ENCODE assay signal across 36 cellular contexts in genomic region chr7:147990837-147991236, GRCh38.
"Had no signal": no experiment of that assay in that cellular context is flagged by ENCODE, and none has a peak within 500 bp of the region (broad histone marks: within the 10 kb centered on the region; RNA-seq: fewer than 3 reads in every experiment).

No MANE protein-coding gene starts in this region.

- H3K4me1 Mint-ChIP-seq: activated naive CD8-positive, alpha-beta T cell treated with anti-CD3 and anti-CD28 coated beads for 36 hours; naive thymus-derived CD4-positive, alpha-beta T cell; neural crest cell; stimulated activated naive B cell treated with anti-CD40 and anti-IgM and Interleukin-4, amounts not matched to agents 10 μg/mL and 1 μg/mL and 100 μg/mL, for 72 hours had no signal

- FAIRE-seq: endothelial cell of umbilical vein, keratinocyte, pancreas had no signal

- H3K36me3 ChIP-seq: adrenal gland, brain microvascular endothelial cell, gastroesophageal sphincter, pancreas, right atrium auricular region, stomach, thyroid gland, upper lobe of left lung, WERI-Rb-1 had no signal

- H3K27me3 Mint-ChIP-seq: activated naive CD8-positive, alpha-beta T cell treated with anti-CD3 and anti-CD28 coated beads for 36 hours; effector memory CD8-positive, alpha-beta T cell; stimulated activated naive B cell treated with anti-CD40 and anti-IgM and Interleukin-4, amounts not matched to agents 10 μg/mL and 1 μg/mL and 100 μg/mL, for 72 hours had no signal

- H2AFZ ChIP-seq: hepatocyte had no signal

- H3K4me1 ChIP-seq: adrenal gland, gastroesophageal sphincter, pancreas, psoas muscle, right atrium auricular region, stomach, thyroid gland, upper lobe of left lung had no signal

- H3K4me3 Mint-ChIP-seq: activated naive CD4-positive, alpha-beta T cell treated with anti-CD3 and anti-CD28 coated beads for 36 hours; activated naive CD8-positive, alpha-beta T cell treated with anti-CD3 and anti-CD28 coated beads for 36 hours; activated T-helper 1 cell treated with anti-CD3 and anti-CD28 coated beads, Interleukin-12 subunit alpha, Interleukin-12 subunit beta, Interleukin-2, Interleukin-4 antibody, amounts not matched to agents 30 ng/mL and 10 ng/mL and 1 ng/mL, durations not matched to agents 14 hours and 24 hours and 36 hours; effector memory CD8-positive, alpha-beta T cell; naive thymus-derived CD4-positive, alpha-beta T cell; neural crest cell; stimulated activated naive B cell treated with anti-CD40 and anti-IgM and Interleukin-4, amounts not matched to agents 10 μg/mL and 1 μg/mL and 100 μg/mL, for 72 hours had no signal

- H3K4me2 ChIP-seq: hepatocyte, smooth muscle cell had no signal

- H3K27me3 ChIP-seq: adrenal gland, brain microvascular endothelial cell, gastroesophageal sphincter, hepatocyte, pancreas, right atrium auricular region, stomach, thyroid gland, upper lobe of left lung had no signal

- H3K79me2 ChIP-seq: hepatocyte had no signal

- H3K27ac ChIP-seq: adrenal gland, brain microvascular endothelial cell, gastroesophageal sphincter, hepatocyte, pancreas, psoas muscle, right atrium auricular region, stomach, thyroid gland, upper lobe of left lung, WERI-Rb-1 had no signal

- H3K9me3 Mint-ChIP-seq: activated naive CD4-positive, alpha-beta T cell treated with anti-CD3 and anti-CD28 coated beads for 36 hours; activated naive CD8-positive, alpha-beta T cell treated with anti-CD3 and anti-CD28 coated beads for 36 hours; activated T-helper 1 cell treated with anti-CD3 and anti-CD28 coated beads, Interleukin-12 subunit alpha, Interleukin-12 subunit beta, Interleukin-2, Interleukin-4 antibody, amounts not matched to agents 30 ng/mL and 10 ng/mL and 1 ng/mL, durations not matched to agents 14 hours and 24 hours and 36 hours had no signal

- H3K4me3 ChIP-seq: adrenal gland, gastroesophageal sphincter, hepatocyte, pancreas, psoas muscle, right atrium auricular region, smooth muscle cell, stomach, thyroid gland, upper lobe of left lung had no signal

- DNase-seq: activated CD4-positive, alpha-beta T cell treated with anti-CD3 and anti-CD28 coated beads for 48 hours; activated CD4-positive, alpha-beta T cell treated with anti-CD3 and anti-CD28 coated beads, Interleukin-2, amount 50 U/mL, for 48 hours; activated CD8-positive, alpha-beta memory T cell treated with anti-CD3 and anti-CD28 coated beads for 24 hours; activated effector memory CD4-positive, alpha-beta T cell treated with anti-CD3 and anti-CD28 coated beads, Interleukin-2, amount 50 U/mL, for 16 hours; activated naive CD4-positive, alpha-beta T cell treated with anti-CD3 and anti-CD28 coated beads for 36 hours; activated naive CD8-positive, alpha-beta T cell treated with anti-CD3 and anti-CD28 coated beads for 36 hours; activated T-cell treated with anti-CD3 and anti-CD28 coated beads, Interleukin-2, amount 50 U/mL, for 1 hour; adrenal gland; aorta; brain microvascular endothelial cell; caudate nucleus; cortex of kidney; effector memory CD8-positive, alpha-beta T cell; left colon; mammary epithelial cell; midbrain; naive thymus-derived CD4-positive, alpha-beta T cell; nucleus accumbens; pancreas; psoas muscle; stimulated activated CD4-positive, alpha-beta T cell treated with anti-CD3 and anti-CD28 coated beads, Interleukin-15, amount 100 ng/mL, for 24 hours; stimulated activated CD4-positive, alpha-beta T cell treated with anti-CD3 and anti-CD28 coated beads, Interleukin-2, amount 100 ng/mL, for 24 hours; stimulated activated naive B cell treated with anti-CD40 and anti-IgM and Interleukin-4, amounts not matched to agents 10 μg/mL and 1 μg/mL and 100 μg/mL, for 72 hours; stomach; T1000; thyroid gland; upper lobe of left lung; WERI-Rb-1 had no signal

- H3K36me3 Mint-ChIP-seq: activated naive CD8-positive, alpha-beta T cell treated with anti-CD3 and anti-CD28 coated beads for 36 hours; naive thymus-derived CD4-positive, alpha-beta T cell; stimulated activated naive B cell treated with anti-CD40 and anti-IgM and Interleukin-4, amounts not matched to agents 10 μg/mL and 1 μg/mL and 100 μg/mL, for 72 hours had no signal

- H3K9me3 ChIP-seq: adrenal gland, pancreas, psoas muscle, thyroid gland, upper lobe of left lung had no signal

- H3K27ac Mint-ChIP-seq: activated naive CD4-positive, alpha-beta T cell treated with anti-CD3 and anti-CD28 coated beads for 36 hours; activated naive CD8-positive, alpha-beta T cell treated with anti-CD3 and anti-CD28 coated beads for 36 hours; activated T-helper 1 cell treated with anti-CD3 and anti-CD28 coated beads, Interleukin-12 subunit alpha, Interleukin-12 subunit beta, Interleukin-2, Interleukin-4 antibody, amounts not matched to agents 30 ng/mL and 10 ng/mL and 1 ng/mL, durations not matched to agents 14 hours and 24 hours and 36 hours; effector memory CD8-positive, alpha-beta T cell; naive thymus-derived CD4-positive, alpha-beta T cell; stimulated activated naive B cell treated with anti-CD40 and anti-IgM and Interleukin-4, amounts not matched to agents 10 μg/mL and 1 μg/mL and 100 μg/mL, for 72 hours had no signal
